In genomic region chr18:28961669-28962228, GRCh38 we compare ENCODE assay signal across 9 cellular contexts.
DNase-seq lines count a peak whose midpoint lies in the region; ATAC-seq, FAIRE-seq and TF ChIP-seq lines count a peak whose summit lies in the region.
"Had no signal": no experiment of that assay in that cellular context is flagged by ENCODE, and none has a peak within 500 bp of the region (broad histone marks: within the 10 kb centered on the region; RNA-seq: fewer than 3 reads in every experiment).

No MANE protein-coding gene starts in this region.

- no peaks in the 10 kb centered on the region for H3F3A ChIP-seq in smooth muscle cell (ENCODE audit: low read depth)

- peak; percentile 42 for TF ChIP-seq CTCF in A549 (IDR thresholded peaks at IDR 0.05)
- peak; percentile 9 for TF ChIP-seq CTCF in GM20000 (IDR thresholded peaks at IDR 0.05; ENCODE audit: extremely low read depth, missing control alignments)
- TF ChIP-seq CTCF in epithelial cell of esophagus (IDR thresholded peaks at IDR 0.05; ENCODE audit: insufficient read depth, low read depth, low read length, missing control alignments) = peak; percentile 82
- TF ChIP-seq CTCF in smooth muscle cell (IDR thresholded peaks at IDR 0.05; ENCODE audit: borderline replicate concordance, insufficient read depth, poor library complexity, severe bottlenecking) = peak; percentile 54
- TF ChIP-seq CTCF in suprapubic skin (IDR thresholded peaks at IDR 0.05) = peak in 1 of 2 donors; percentile 35

- H4K20me1 ChIP-seq in smooth muscle cell (ENCODE audit: low read depth) = no peaks in the 10 kb centered on the region

- DNase-seq in A549 (ENCODE audit: low read depth in 1 of 2, low spot score in 1 of 2) (peak; percentile 0 to 16), GM20000 (ENCODE audit: low spot score) (no peak), NCI-H82 (lab: John Stamatoyannopoulos, UW) (peak; percentile 82), epithelial cell of esophagus (ENCODE audit: low read depth) (peak; percentile 61), smooth muscle cell (lab: John Stamatoyannopoulos, UW; ENCODE audit: unreplicated experiment) (no peak), suprapubic skin (ENCODE audit: low spot score in 2 of 2) (no peak), DMS79 (lab: John Stamatoyannopoulos, UW) (no peak)

- peak; percentile 39 to 63; a peak in 4 of 6 replicates for ATAC-seq in A549
- no peak for ATAC-seq in HG02852 (IDR thresholded peaks at IDR 0.05; ENCODE audit: unreplicated experiment)

- H3K9me3 ChIP-seq in A549 = no peaks in the 10 kb centered on the region
- no peaks in the 10 kb centered on the region for H3K9me3 ChIP-seq in smooth muscle cell (replicated peaks; ENCODE audit: low read depth)
- H3K9me3 ChIP-seq in suprapubic skin = no peaks in the 10 kb centered on the region

- CTCF ChIA-PET in A549 (lab: Yijun Ruan, JAX) = interaction anchor here (0.6 to 1.4 kb wide), 4 partner anchors 10 to 798 kb away, joined by 3 to 4 read pairs (median 4); no protein-coding TSS in a partner anchor

- no peak for FAIRE-seq in A549 (lab: Jason Lieb, UNC)
- FAIRE-seq: GM18507 had no signal

- H3K4me1 ChIP-seq in A549 = no peaks in the 10 kb centered on the region
- no peaks in the 10 kb centered on the region for H3K4me1 ChIP-seq in smooth muscle cell (ENCODE audit: low read depth)
- no peaks in the 10 kb centered on the region for H3K4me1 ChIP-seq in suprapubic skin

- H3K9ac ChIP-seq in smooth muscle cell (ENCODE audit: low read depth) = no peak overlapping the region

- POLR2A ChIA-PET in A549 (lab: Yijun Ruan, JAX) = no interaction called here

- TF ChIP-seq POLR2A in A549 (IDR thresholded peaks at IDR 0.05; ENCODE audit: low read length) = no peak
- TF ChIP-seq POLR2A in suprapubic skin (IDR thresholded peaks at IDR 0.05) = no peak

- H3K27ac ChIP-seq in A549 (no peak overlapping the region), smooth muscle cell (ENCODE audit: low read depth) (no peak overlapping the region), suprapubic skin (no peak overlapping the region)

- no peak overlapping the region for H3K4me3 ChIP-seq in A549
- no peak overlapping the region for H3K4me3 ChIP-seq in epithelial cell of esophagus (ENCODE audit: low read length)
- H3K4me3 ChIP-seq in smooth muscle cell = no peak overlapping the region
- no peak overlapping the region for H3K4me3 ChIP-seq in suprapubic skin

- no peaks in the 10 kb centered on the region for H3K36me3 ChIP-seq in smooth muscle cell (ENCODE audit: low read depth)
- no peaks in the 10 kb centered on the region for H3K36me3 ChIP-seq in suprapubic skin

- no peak overlapping the region for H3K4me2 ChIP-seq in A549
- no peak overlapping the region for H3K4me2 ChIP-seq in smooth muscle cell

- H3K79me2 ChIP-seq in smooth muscle cell (ENCODE audit: low read depth) = no peaks in the 10 kb centered on the region

- 62% methylated on average over 8 of the region's 8 CpGs for whole genome bisulfite sequencing in A549 (ENCODE audit: missing lambda C conversion rate)
- 73% methylated on average over 8 of the region's 8 CpGs for WGBS in smooth muscle cell (ENCODE audit: low lambda C conversion rate)
- WGBS in suprapubic skin = 73% methylated on average over 8 of the region's 8 CpGs

- H3K27me3 ChIP-seq in smooth muscle cell (ENCODE audit: low read depth) (no peaks in the 10 kb centered on the region), suprapubic skin (no peaks in the 10 kb centered on the region)

- no peak for TF ChIP-seq EP300 in A549 (IDR thresholded peaks at IDR 0.05)
- no peak for TF ChIP-seq EP300 in suprapubic skin (IDR thresholded peaks at IDR 0.05)

- no peak overlapping the region for H2AFZ ChIP-seq in smooth muscle cell (ENCODE audit: low read depth)

- TF ChIP-seq RAD21 in A549 (conservative IDR thresholded peaks at IDR 0.05 in 1 of 2, IDR thresholded peaks at IDR 0.05 in 1 of 2) = peak; percentile 57 to 73

TF ChIP-seq in A549, 52 proteins besides CTCF, POLR2A, EP300 and RAD21:
- no peak for TF ChIP-seq ZNF302 (CRISPR knock-in tag; IDR thresholded peaks at IDR 0.05)
- TF ChIP-seq SMC3 (IDR thresholded peaks at IDR 0.05) = peak; percentile 37; the same call in 2 of the 3 replicates

Comparison
In these comparisons a context has a peak if more than half of its experiments do, and no peak if none do; other contexts are left out.
1. DNase-seq: peak in A549 (2 of 2), NCI-H82 (single experiment) and epithelial cell of esophagus (single experiment); none in GM20000 (single experiment), smooth muscle cell (single experiment), suprapubic skin (0 of 2) and DMS79 (single experiment).